Comparison of ENCODE assay signal across 34 cellular contexts in the genomic region with DNA sequence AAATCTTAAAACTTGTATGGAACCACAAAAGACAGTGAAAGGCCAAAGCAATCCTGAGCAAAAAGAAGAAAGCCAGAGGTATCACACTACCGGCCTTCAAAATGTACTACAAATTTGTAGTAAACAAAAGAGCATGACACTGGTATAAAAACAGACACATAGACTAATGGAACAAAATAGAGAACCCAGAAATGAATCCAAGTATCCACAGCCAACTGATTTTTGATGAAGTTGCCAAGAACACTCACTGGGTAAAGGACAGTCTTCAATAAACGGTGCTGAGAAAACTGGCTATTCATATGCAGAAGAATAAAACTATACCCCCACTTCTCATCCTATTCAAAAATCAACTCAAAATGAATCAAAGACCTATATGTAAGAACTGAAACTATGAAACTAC.
"Had no signal": no experiment of that assay in that cellular context is flagged by ENCODE, and none has a peak within 500 bp of the region (broad histone marks: within the 10 kb centered on the region; RNA-seq: fewer than 3 reads in every experiment).

No MANE protein-coding gene starts in this region.

- H3K9me3 ChIP-seq: MG63 had no signal

- H3K27ac ChIP-seq: KMS-11 had no signal

- DNase-seq: Karpas-422, Kasumi-1, MG63, MM.1S, MV-4-11, NCI-H1048, NCI-H1092, NCI-H1092 treated with DMSO at 0.1 percent for 48 hours, NCI-H1105, NCI-H1105 treated with DMSO at 0.1 percent for 48 hours, NCI-H1417, NCI-H1417 treated with DMSO at 0.1 percent for 48 hours, NCI-H1436, NCI-H1436 treated with DMSO at 0.1 percent for 48 hours, NCI-H146, NCI-H1694, NCI-H1694 treated with DMSO at 0.1 percent for 48 hours, NCI-H187, NCI-H187 treated with DMSO at 0.1 percent for 48 hours, NCI-H1930, NCI-H2029, NCI-H2029 treated with DMSO at 0.1 percent for 48 hours, NCI-H2081, NCI-H2081 treated with DMSO at 0.1 percent for 48 hours, NCI-H2107, NCI-H2171, NCI-H2171 treated with DMSO at 0.1 percent for 48 hours, NCI-H2227 treated with DMSO at 0.1 percent for 48 hours, NCI-H226, NCI-H345, NCI-H446, NCI-H446 treated with DMSO at 0.1 percent for 48 hours, NCI-H510A had no signal

- H3K4me3 ChIP-seq: MG63 had no signal

- H3K27me3 ChIP-seq: MG63 had no signal
